In genomic region chr1:16970132-16970910, GRCh38 we compare ENCODE assay signal across 1 cellular context.
TF ChIP-seq lines count a peak whose summit lies in the region.

No MANE protein-coding gene starts in this region.

TF ChIP-seq in WTC11, 78 proteins besides CTCF, POLR2A, EP300 and RAD21 (continued from another document):
- no peak for TF ChIP-seq ZNF532 (CRISPR knock-in tag; IDR thresholded peaks at IDR 0.05; ENCODE audit: borderline replicate concordance)
- TF ChIP-seq NR1H2 (CRISPR knock-in tag; IDR thresholded peaks at IDR 0.05): no peak
